ENCODE assay signal across 8 cellular contexts in the genomic region with DNA sequence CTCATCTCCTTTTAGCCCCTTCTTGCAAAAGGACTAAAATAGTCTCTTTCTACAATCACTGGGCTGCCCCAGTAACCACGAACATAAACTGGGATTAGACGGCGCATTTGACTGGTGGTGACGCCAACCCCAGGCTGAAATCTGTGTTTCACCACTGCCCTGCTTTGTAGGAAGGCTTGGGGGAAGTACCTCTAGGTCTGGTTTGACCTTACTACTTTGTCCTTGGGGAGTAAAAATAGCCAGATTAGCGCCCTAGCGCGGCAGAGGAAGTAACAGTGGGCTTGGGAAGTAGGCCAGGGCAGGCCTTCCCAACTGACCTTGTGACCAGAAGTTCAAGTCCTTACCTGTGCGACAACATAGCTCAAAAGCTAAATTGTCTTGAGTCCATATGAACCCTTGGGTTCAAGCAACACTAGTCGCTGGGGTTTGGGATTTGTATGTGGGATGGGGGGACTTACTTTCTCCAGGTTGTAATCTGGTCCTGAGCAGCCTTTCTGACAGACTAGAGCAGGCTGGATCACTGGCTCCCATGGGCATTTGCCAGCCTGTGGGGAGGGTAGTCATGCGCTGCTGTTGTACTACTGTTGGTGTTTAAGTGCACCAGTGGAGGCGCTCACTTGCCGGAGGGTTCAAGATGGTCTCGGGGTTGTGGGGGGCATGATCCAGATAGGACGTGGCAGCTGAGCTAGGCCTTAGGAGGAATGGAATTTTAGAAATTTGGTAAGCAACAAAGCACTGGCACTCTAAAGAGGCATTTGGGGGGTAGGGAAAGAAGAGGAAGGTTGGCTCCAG. TPM values are rescaled to one million over a fixed set of nuclear protein-coding genes. Genes with fewer than 3 reads are reported as not detected.
DNase-seq lines count a peak whose midpoint lies in the region; ATAC-seq and TF ChIP-seq lines count a peak whose summit lies in the region.

No MANE protein-coding gene starts in this region.

- no peak overlapping the region for H4K8ac ChIP-seq in H9 (replicated peaks; ENCODE audit: insufficient read length, low read depth, low read length)

- TF ChIP-seq CTCF in DND-41 (IDR thresholded peaks at IDR 0.05; ENCODE audit: borderline replicate concordance, extremely low read depth, low read length, poor library complexity, severe bottlenecking) (peak; percentile 40), H9 (conservative IDR thresholded peaks at IDR 0.05) (peak; percentile 36; the same call in 1 of the 3 replicates), OCI-LY3 (IDR thresholded peaks at IDR 0.05; ENCODE audit: low read depth, low read length) (peak; percentile 41), left ventricle myocardium inferior (IDR thresholded peaks at IDR 0.05; ENCODE audit: borderline replicate concordance) (no peak), psoas muscle (IDR thresholded peaks at IDR 0.05) (peak; percentile 14)

- H3K36me3 ChIP-seq in DND-41 (ENCODE audit: insufficient read depth, low read length) (peaks cover 63% of the 10 kb centered on the region), OCI-LY3 (replicated peaks; ENCODE audit: low read depth, low read length) (peaks cover 53% of the 10 kb centered on the region), left ventricle myocardium inferior (peaks cover 57% of the 10 kb centered on the region), psoas muscle (ENCODE audit: insufficient read depth in 1 of 2, low read depth in 1 of 2) (peaks cover 9 to 63% of the 10 kb centered on the region in 2 donors)

- intact Hi-C loops in left ventricle myocardium inferior (cut with micrococcal nuclease): no loop called here
- intact Hi-C loops in psoas muscle (cut with DNase I): no loop called here

- no peak overlapping the region for H2BK5ac ChIP-seq in H9 (ENCODE audit: insufficient read length, low read length)

- no peak overlapping the region for H3K23ac ChIP-seq in H9 (ENCODE audit: insufficient read length, low read depth, low read length)

- peaks cover 35% of the 10 kb centered on the region for H3K79me2 ChIP-seq in DND-41 (ENCODE audit: insufficient read depth, low read length)
- peaks cover 2% of the 10 kb centered on the region; the same call in 1 of the 2 replicates for H3K79me2 ChIP-seq in H9 (ENCODE audit: insufficient read depth, low read length)
- H3K79me2 ChIP-seq in OCI-LY3 (ENCODE audit: low read length): peaks cover 1% of the 10 kb centered on the region

- peak overlapping the region; percentile 87 to 94 (median 88) for H3K27ac Mint-ChIP-seq in H9

- no peak overlapping the region for H3K4ac ChIP-seq in H9 (ENCODE audit: low read depth, low read length)

- no peak overlapping the region for H4K91ac ChIP-seq in H9 (ENCODE audit: insufficient read length, low read depth, low read length)

- H3K56ac ChIP-seq in H9 (ENCODE audit: insufficient read length, low read depth, low read length): no peak overlapping the region

- no peak overlapping the region for H2BK20ac ChIP-seq in H9 (ENCODE audit: low read depth, low read length, poor library complexity, severe bottlenecking)

- WGBS in H9 (ENCODE audit: extremely low coverage, insufficient read length, low lambda C conversion rate): no CpG with 5 or more reads among the region's 14 CpGs
- 24 to 37% (median 28%) methylated on average over 14 of the region's 14 CpGs for WGBS in psoas muscle, 3 donors

- H3K27ac ChIP-seq in DND-41 (ENCODE audit: low read length) (peak overlapping the region; percentile 61), H9 (ENCODE audit: insufficient read length, low read depth, low read length) (peak overlapping the region; percentile 25), OCI-LY3 (ENCODE audit: low read length) (peak overlapping the region; percentile 70), angular gyrus (ENCODE audit: low read depth, low read length) (peak overlapping the region; percentile 87), left ventricle myocardium inferior (replicated peaks) (peak overlapping the region; percentile 94), psoas muscle (peak overlapping the region; percentile 90)

- no peak overlapping the region for H3K14ac ChIP-seq in H9 (ENCODE audit: insufficient read depth, low read length)

- H4K5ac ChIP-seq in H9 (ENCODE audit: insufficient read length, low read depth, low read length): no peak overlapping the region

- peaks cover 27% of the 10 kb centered on the region for H3K4me1 ChIP-seq in DND-41 (ENCODE audit: insufficient read depth, low read length)
- no peaks in the 10 kb centered on the region for H3K4me1 ChIP-seq in H9 (ENCODE audit: insufficient read depth, low read length)
- peaks cover 23% of the 10 kb centered on the region for H3K4me1 ChIP-seq in OCI-LY3 (ENCODE audit: low read length)
- peaks cover 47% of the 10 kb centered on the region for H3K4me1 ChIP-seq in left ventricle myocardium inferior
- H3K4me1 ChIP-seq in psoas muscle: peaks cover 19% of the 10 kb centered on the region

- no peak for DNase-seq in DND-41
- no peak for DNase-seq in H9
- DNase-seq in left ventricle myocardium inferior: peak; percentile 40
- DNase-seq in psoas muscle: peak in 1 of 2 donors; percentile 59
- DNase-seq in DMS153 (lab: John Stamatoyannopoulos, UW): no peak

- peak overlapping the region in 1 of 2 experiments; percentile 90; a peak in 2 of 4 replicates for H3K4me3 ChIP-seq in DND-41 (ENCODE audit: low read depth in 1 of 2, low read length in 2 of 2)
- H3K4me3 ChIP-seq in OCI-LY3 (ENCODE audit: low read length): peak overlapping the region; percentile 97
- H3K4me3 ChIP-seq in left ventricle myocardium inferior: peak overlapping the region; percentile 92
- H3K4me3 ChIP-seq in psoas muscle: peak overlapping the region; percentile 93

- H3K4me2 ChIP-seq in DND-41 (ENCODE audit: insufficient read depth, low read length) (peak overlapping the region; percentile 89), H9 (ENCODE audit: insufficient read depth, insufficient read length, low read length) (peak overlapping the region; percentile 6), OCI-LY3 (ENCODE audit: low read length) (peak overlapping the region; percentile 87)

- H2BK12ac ChIP-seq in H9 (ENCODE audit: insufficient read length, low read depth, low read length): no peak overlapping the region

- H3K18ac ChIP-seq in H9 (ENCODE audit: insufficient read length, low read depth, low read length): no peak overlapping the region

- H2AFZ ChIP-seq in DND-41 (ENCODE audit: low read depth, low read length): peak overlapping the region; percentile 48; the same call in 1 of the 2 replicates
- H2AFZ ChIP-seq in H9 (ENCODE audit: low read length): no peak overlapping the region
- H2AFZ ChIP-seq in OCI-LY3 (ENCODE audit: low read depth, low read length): no peak overlapping the region

- peak; percentile 9; the same call in 2 of the 3 replicates for ATAC-seq in DND-41 (ENCODE audit: insufficient read depth, low read depth)
- peak; percentile 56 to 73 (median 70) for ATAC-seq in psoas muscle
- ATAC-seq in GM19351 (IDR thresholded peaks at IDR 0.05; ENCODE audit: unreplicated experiment): no peak

- H2BK15ac ChIP-seq in H9 (ENCODE audit: low read depth, low read length): no peak overlapping the region

- peak overlapping the region; percentile 66 to 84 for H3K4me3 Mint-ChIP-seq in H9

- no peaks in the 10 kb centered on the region for H3K9me3 ChIP-seq in DND-41 (ENCODE audit: insufficient read depth, low read length, severe bottlenecking)
- H3K9me3 ChIP-seq in H9 (ENCODE audit: control insufficient read depth, low read depth, low read length): no peaks in the 10 kb centered on the region
- H3K9me3 ChIP-seq in OCI-LY3 (ENCODE audit: insufficient read depth, low read length): no peaks in the 10 kb centered on the region
- H3K9me3 ChIP-seq in left ventricle myocardium inferior (replicated peaks): no peaks in the 10 kb centered on the region
- H3K9me3 ChIP-seq in psoas muscle: no peaks in the 10 kb centered on the region

- H2BK120ac ChIP-seq in H9 (ENCODE audit: low read depth, low read length, poor library complexity, severe bottlenecking): no peak overlapping the region

- H3K9ac ChIP-seq in DND-41 (ENCODE audit: low read depth, low read length) (peak overlapping the region; percentile 84), H9 (ENCODE audit: extremely low read depth, insufficient read length, low read length) (no peak overlapping the region), OCI-LY3 (ENCODE audit: low read length) (peak overlapping the region; percentile 82)

- H4K20me1 ChIP-seq in DND-41 (ENCODE audit: insufficient read depth, low read length) (peaks cover 17% of the 10 kb centered on the region; the same call in 1 of the 2 replicates), H9 (ENCODE audit: control insufficient read depth, insufficient read depth, insufficient read length) (no peaks in the 10 kb centered on the region), OCI-LY3 (ENCODE audit: insufficient read depth, low read length) (peaks cover 3% of the 10 kb centered on the region; the same call in 1 of the 2 replicates)

- H3T11ph ChIP-seq in H9 (ENCODE audit: low read length): no peak overlapping the region

- H3K27me3 ChIP-seq in DND-41 (ENCODE audit: insufficient read depth, low read length, poor library complexity) (no peaks in the 10 kb centered on the region), H9 (ENCODE audit: insufficient read depth, low read length) (no peaks in the 10 kb centered on the region), OCI-LY3 (ENCODE audit: low read depth, low read length) (no peaks in the 10 kb centered on the region), left ventricle myocardium inferior (ENCODE audit: low read depth) (no peaks in the 10 kb centered on the region), psoas muscle (ENCODE audit: insufficient read depth in 3 of 3, low read length in 2 of 3) (no peaks in the 10 kb centered on the region)

- H3K36me3 Mint-ChIP-seq in H9 (ENCODE audit: insufficient read depth in 1 of 3, low read depth in 3 of 3): peaks cover 36 to 63% (median 53%) of the 10 kb centered on the region in 3 experiments

- H3K79me1 ChIP-seq in H9 (ENCODE audit: insufficient read depth, low read depth, low read length, poor library complexity, severe bottlenecking): no peaks in the 10 kb centered on the region

- no peak overlapping the region for H2AK5ac ChIP-seq in H9 (ENCODE audit: insufficient read length, low read length)

- peaks cover 4% of the 10 kb centered on the region for H3K23me2 ChIP-seq in H9 (ENCODE audit: insufficient read length, low read depth, low read length, poor library complexity, severe bottlenecking)

- no peaks in the 10 kb centered on the region for H3K27me3 Mint-ChIP-seq in H9 (ENCODE audit: low read depth)

- no peaks in the 10 kb centered on the region for H3K9me3 Mint-ChIP-seq in H9

- peaks cover 21 to 32% of the 10 kb centered on the region in 2 experiments for H3K4me1 Mint-ChIP-seq in H9

RNA-seq across cellular contexts. Expression of a gene that starts 1.0 kb away (rescaled TPM):
- 28.7 and 35.5 TPM in 2 replicates for total RNA-seq in H9 (2021)
- total RNA-seq in left ventricle myocardium inferior: 54.9 TPM
- 10 to 100 TPM; 16.3 to 27.8 (median 24.9) TPM for total RNA-seq in psoas muscle
- polyA plus RNA-seq in psoas muscle: 10 to 100 TPM in 1 of 3 donors, 1 to 10 TPM in 2; 7.4 to 16.0 (median 9.0) TPM

RNA-seq across cellular contexts. Expression of a gene that starts 17.0 kb away (rescaled TPM):
- total RNA-seq in H9 (2021) (237 and 248 TPM in 2 replicates), left ventricle myocardium inferior (75.5 TPM), psoas muscle (100 to 1,000 TPM in 1 of 4 donors, 10 to 100 TPM in 3; 62.8 to 114 (median 86.4) TPM)
- polyA plus RNA-seq in psoas muscle: 100 to 1,000 TPM in 2 of 3 donors, 10 to 100 TPM in 1; 66.2 to 135 (median 114) TPM

RNA-seq across cellular contexts. Expression of a gene that starts 20.2 kb away (rescaled TPM):
- total RNA-seq in H9 (2021): 17.2 and 19.8 TPM in 2 replicates
- 1.3 TPM for total RNA-seq in left ventricle myocardium inferior
- total RNA-seq in psoas muscle: under 1 TPM in 1 of 4 donors, not detected in 3; 0.36 TPM
- under 1 TPM in 1 of 3 donors, not detected in 2; 0.03 TPM for polyA plus RNA-seq in psoas muscle

RNA-seq across cellular contexts. Expression of a gene that starts 42.8 kb away (rescaled TPM):
- total RNA-seq in H9 (2021): not detected in 2 replicates
- not detected for total RNA-seq in left ventricle myocardium inferior
- not detected for total RNA-seq in psoas muscle
- polyA plus RNA-seq in psoas muscle: under 1 TPM in 2 of 3 donors, not detected in 1; 0.01 to 0.55 TPM

RNA-seq across cellular contexts. Expression of a gene that starts 57.3 kb away (rescaled TPM):
- total RNA-seq in H9 (2021) (not detected in 2 replicates), left ventricle myocardium inferior (not detected), psoas muscle (under 1 TPM in 3 of 4 donors, not detected in 1; 0.40 to 0.93 (median 0.47) TPM)
- polyA plus RNA-seq in psoas muscle: 10 to 100 TPM in 1 of 3 donors, under 1 TPM in 1, not detected in 1; 0.13 to 18.7 TPM

Comparison
In these comparisons a context has a peak if more than half of its experiments do, and no peak if none do; other contexts are left out.
1. H3K27ac ChIP-seq: peak in every context shown above with its lines; median percentile 94 in left ventricle myocardium inferior; 90 in psoas muscle; 87 in angular gyrus; 70 in OCI-LY3; 61 in DND-41; 25 in H9.
2. H3K4me2 ChIP-seq: peak in every context shown above with its lines; median percentile 89 in DND-41; 87 in OCI-LY3; 6 in H9.